In genomic region chr16:89035013-89035697, GRCh38 we compare ENCODE assay signal across 15 cellular contexts. TPM values are rescaled to one million over a fixed set of nuclear protein-coding genes. Genes with fewer than 3 reads are reported as not detected.
DNase-seq lines count a peak whose midpoint lies in the region; TF ChIP-seq lines count a peak whose summit lies in the region.
"Had no signal": no experiment of that assay in that cellular context is flagged by ENCODE, and none has a peak within 500 bp of the region (broad histone marks: within the 10 kb centered on the region; RNA-seq: fewer than 3 reads in every experiment).

No MANE protein-coding gene starts in this region.

- H3K27ac Mint-ChIP-seq in activated naive CD4-positive, alpha-beta T cell treated with anti-CD3 and anti-CD28 coated beads, Interleukin-2, amount 50 U/mL, for 24 hours, result peak overlapping the region; percentile 62
- H3K27ac Mint-ChIP-seq in brain, result peak overlapping the region; percentile 66 to 99 (median 98)
- H3K27ac Mint-ChIP-seq: activated T-cell treated with anti-CD3 and anti-CD28 coated beads, Interleukin-2, amount 50 U/mL, for 72 hours had no signal

- no peaks in the 10 kb centered on the region for H3K27me3 Mint-ChIP-seq in activated naive CD4-positive, alpha-beta T cell treated with anti-CD3 and anti-CD28 coated beads, Interleukin-2, amount 50 U/mL, for 24 hours
- peaks cover 8% of the 10 kb centered on the region for H3K27me3 Mint-ChIP-seq in brain

- WGBS in spleen, 5 donors, result 69 to 80% (median 70%) methylated on average over 22 of the region's 22 CpGs

- in situ Hi-C loops in KBM-7 (cut with MboI; ENCODE audit: low pct_unique_long_range_greater_than_20kb, low sequenced_read_pairs), result no loop called here

- intact Hi-C loops in spleen (cut with DNase I; ENCODE audit: low total_unique reads), result no loop called here
- intact Hi-C loops in PC-9 (cut with micrococcal nuclease; ENCODE audit: unreplicated experiment), result no loop called here

- no peaks in the 10 kb centered on the region for H3K36me3 Mint-ChIP-seq in activated naive CD4-positive, alpha-beta T cell treated with anti-CD3 and anti-CD28 coated beads, Interleukin-2, amount 50 U/mL, for 24 hours
- no peaks in the 10 kb centered on the region for H3K36me3 Mint-ChIP-seq in brain

- H3F3A ChIP-seq in PC-9 (ENCODE audit: insufficient read depth, low read depth), result no peaks in the 10 kb centered on the region

- H2AFZ ChIP-seq in PC-9, result no peak overlapping the region

- peaks cover 0 to 48% (median 22%) of the 10 kb centered on the region in 7 donors for H3K27me3 ChIP-seq in spleen (replicated peaks in 1 of 7)
- H3K27me3 ChIP-seq in PC-9 (ENCODE audit: insufficient read depth, low read depth), result peaks cover 96% of the 10 kb centered on the region
- H3K27me3 ChIP-seq: SJCRH30 had no signal

- POLR2A ChIA-PET in PC-9 (lab: Charles Lee; ENCODE audit: unreplicated experiment), result no interaction called here

- H3K9me2 ChIP-seq in PC-9 (ENCODE audit: insufficient read depth), result no peaks in the 10 kb centered on the region

- H3K36me3 ChIP-seq in spleen, result no peaks in the 10 kb centered on the region
- no peaks in the 10 kb centered on the region for H3K36me3 ChIP-seq in PC-9 (ENCODE audit: low read depth)
- H3K36me3 ChIP-seq: esophagus squamous epithelium, SJCRH30 had no signal

- H3K4me3 ChIP-seq in spleen, result no peak overlapping the region
- H3K4me3 ChIP-seq in PC-9, result no peak overlapping the region
- H3K4me3 ChIP-seq: esophagus squamous epithelium, SJCRH30 had no signal

- no peak for TF ChIP-seq POLR2A in spleen (IDR thresholded peaks at IDR 0.05)

- no TSS peak for BruUV-seq in PC-9 (replicated peaks; lab: Mats Ljungman, UMichigan)

- H3K9me3 ChIP-seq in spleen (peaks cover 0 to 8% (median 0%) of the 10 kb centered on the region in 8 donors), PC-9 (ENCODE audit: insufficient read depth, low read depth) (no peaks in the 10 kb centered on the region; the same call in 1 of the 2 replicates)
- H3K9me3 ChIP-seq: esophagus squamous epithelium, SJCRH30 had no signal

- no peak overlapping the region for H3K4me2 ChIP-seq in PC-9

- peaks cover 0 to 36% (median 21%) of the 10 kb centered on the region in 6 donors for H3K4me1 ChIP-seq in spleen
- H3K4me1 ChIP-seq in PC-9 (replicated peaks; ENCODE audit: insufficient read depth), result no peaks in the 10 kb centered on the region
- H3K4me1 ChIP-seq: esophagus squamous epithelium, SJCRH30 had no signal

- no peaks in the 10 kb centered on the region for H4K20me1 ChIP-seq in PC-9 (ENCODE audit: insufficient read depth)

- TF ChIP-seq CTCF in brain (conservative IDR thresholded peaks at IDR 0.05), result no peak
- TF ChIP-seq CTCF in spleen (IDR thresholded peaks at IDR 0.05 in 8 of 11, conservative IDR thresholded peaks at IDR 0.05 in 3 of 11), result no peak
- TF ChIP-seq CTCF in PC-9 (conservative IDR thresholded peaks at IDR 0.05), result no peak

- no peak overlapping the region for H3K27ac ChIP-seq in spleen
- H3K27ac ChIP-seq in PC-9, result no peak overlapping the region
- H3K27ac ChIP-seq: esophagus squamous epithelium, SJCRH30 had no signal

- peak overlapping the region; percentile 26 for H3K4me3 Mint-ChIP-seq in activated naive CD4-positive, alpha-beta T cell treated with anti-CD3 and anti-CD28 coated beads, Interleukin-2, amount 50 U/mL, for 24 hours
- peak overlapping the region; percentile 28 to 67 (median 62) for H3K4me3 Mint-ChIP-seq in brain
- H3K4me3 Mint-ChIP-seq: activated T-cell treated with anti-CD3 and anti-CD28 coated beads, Interleukin-2, amount 50 U/mL, for 72 hours had no signal

- H3K79me2 ChIP-seq in PC-9 (ENCODE audit: low read depth), result no peaks in the 10 kb centered on the region

- H3K4me1 Mint-ChIP-seq in activated naive CD4-positive, alpha-beta T cell treated with anti-CD3 and anti-CD28 coated beads, Interleukin-2, amount 50 U/mL, for 24 hours, result peaks cover 46% of the 10 kb centered on the region
- peaks cover 57% of the 10 kb centered on the region for H3K4me1 Mint-ChIP-seq in brain

- H3K9me3 Mint-ChIP-seq in activated naive CD4-positive, alpha-beta T cell treated with anti-CD3 and anti-CD28 coated beads, Interleukin-2, amount 50 U/mL, for 24 hours, result peaks cover 5% of the 10 kb centered on the region
- H3K9me3 Mint-ChIP-seq in brain, result peaks cover 3 to 20% (median 11%) of the 10 kb centered on the region in 5 experiments

- CTCF ChIA-PET in PC-9 (lab: Charles Lee), result no interaction called here

- DNase-seq in activated naive CD4-positive, alpha-beta T cell treated with Interleukin-2 at 50 U/mL for 16 hours, result no peak
- peak; percentile 54 for DNase-seq in NCI-H2227 (lab: John Stamatoyannopoulos, UW; ENCODE audit: unreplicated experiment)
- DNase-seq in spleen, result peak; percentile 44
- DNase-seq in PC-9, result no peak
- no peak for DNase-seq in KBM-7
- DNase-seq: activated T-cell treated with anti-CD3 and anti-CD28 coated beads, Interleukin-2, amount 50 U/mL, for 72 hours; esophagus squamous epithelium; NCI-H1105; NCI-H446; SJCRH30; small intestine; stimulated activated CD4-positive, alpha-beta T cell treated with anti-CD3 and anti-CD28 coated beads, Interleukin-4, amount 100 ng/mL, for 4 hours; T1000 had no signal

RNA-seq across cellular contexts. Expression of gene CBFA2T3, which starts 58.1 kb away (rescaled TPM):
- polyA plus RNA-seq in brain (ENCODE audit: insufficient read depth, low read depth, low replicate concordance) (17.6 TPM), spleen (10 to 100 TPM in 2 of 3 donors, 1 to 10 TPM in 1; 8.4 to 25.1 (median 14.3) TPM)
- total RNA-seq in spleen (10 to 100 TPM; 10.5 to 59.8 (median 56.3) TPM), PC-9 (2021) (0.88 and 1.0 TPM in 2 replicates)

RNA-seq across cellular contexts. Expression of gene ACSF3, which starts 58.5 kb away (rescaled TPM):
- polyA plus RNA-seq in brain (ENCODE audit: insufficient read depth, low read depth, low replicate concordance), result 38.0 TPM
- 10 to 100 TPM; 39.9 to 68.1 (median 50.0) TPM for total RNA-seq in spleen
- polyA plus RNA-seq in spleen, result 10 to 100 TPM; 35.4 to 50.2 (median 45.9) TPM
- total RNA-seq in PC-9 (2021), result 34.0 and 42.3 TPM in 2 replicates

Comparison
In these comparisons a context has a peak if more than half of its experiments do, and no peak if none do; other contexts are left out.
1. DNase-seq: peak in NCI-H2227 (single experiment) and spleen (single experiment); none in activated naive CD4-positive, alpha-beta T cell treated with Interleukin-2 at 50 U/mL for 16 hours (single experiment), PC-9 (0 of 2) and KBM-7 (single experiment).